ENCODE assay signal across 8 cellular contexts in the genomic region with DNA sequence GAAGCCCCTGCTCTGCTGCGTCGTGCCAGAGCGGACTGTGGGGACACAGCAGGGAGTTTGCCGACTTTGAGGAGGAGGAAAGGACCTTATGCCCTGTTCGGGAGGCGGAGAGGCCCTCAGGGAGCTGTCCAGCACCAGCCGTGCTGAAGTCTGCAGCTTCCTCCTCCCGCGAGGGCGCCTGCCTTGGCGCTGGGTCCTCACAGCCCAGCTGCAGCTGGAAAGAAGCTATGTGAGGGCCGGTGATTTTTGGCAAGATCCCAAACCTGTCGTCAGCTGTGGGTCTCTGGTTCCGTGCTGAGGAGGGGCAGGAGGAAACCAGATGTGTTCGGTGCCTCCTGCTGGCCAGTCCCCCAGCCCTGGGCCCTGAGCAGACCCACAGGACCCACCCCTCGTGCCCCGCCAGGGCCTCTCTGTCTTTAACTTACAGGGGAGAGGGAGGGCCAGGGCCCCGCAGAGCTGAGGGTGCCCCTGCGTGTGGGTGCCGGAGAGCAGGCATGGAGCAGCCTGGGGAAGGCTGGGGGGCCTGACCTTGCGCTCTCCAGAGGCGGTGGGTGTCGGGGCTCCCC. TPM values are rescaled to one million over a fixed set of nuclear protein-coding genes. Genes with fewer than 3 reads are reported as not detected.
A peak's percentile ranks its signal among the peaks of the same experiment; 100 is the strongest.
DNase-seq lines count a peak whose midpoint lies in the region; ATAC-seq and TF ChIP-seq lines count a peak whose summit lies in the region.

No MANE protein-coding gene starts in this region.

- no peaks in the 10 kb centered on the region for H3K27me3 ChIP-seq in DND-41 (ENCODE audit: insufficient read depth, low read length, poor library complexity)
- H3K27me3 ChIP-seq in naive thymus-derived CD4-positive, alpha-beta T cell (ENCODE audit: control insufficient read depth in 2 of 2, insufficient read depth in 2 of 2, low read length in 2 of 2): no peaks in the 10 kb centered on the region

- no peak for TF ChIP-seq POLR2A in erythroblast (IDR thresholded peaks at IDR 0.05; ENCODE audit: low read length)

- H3K27me3 Mint-ChIP-seq in activated CD4-positive, alpha-beta T cell treated with anti-CD3 and anti-CD28 coated beads, Interleukin-2, amount 10 ng/mL, durations not matched to agents 7 days and 5 days: no peaks in the 10 kb centered on the region
- H3K27me3 Mint-ChIP-seq in naive thymus-derived CD4-positive, alpha-beta T cell: peaks cover 0 to 6% (median 0%) of the 10 kb centered on the region in 5 donors

- H3K4me3 ChIP-seq in DND-41 (ENCODE audit: low read depth in 1 of 2, low read length in 2 of 2): no peak overlapping the region
- H3K4me3 ChIP-seq in naive thymus-derived CD4-positive, alpha-beta T cell (ENCODE audit: low read length): no peak overlapping the region

- POLR2A ChIA-PET in activated CD4-positive, alpha-beta T cell treated with anti-CD3 and anti-CD28 coated beads, Interleukin-2, amount 10 ng/mL, durations not matched to agents 7 days and 5 days (lab: Charles Lee): no interaction called here
- POLR2A ChIA-PET in naive thymus-derived CD4-positive, alpha-beta T cell (lab: Charles Lee): interaction anchor here (0.6 kb wide), 1 partner anchor 104 kb away, joined by 4 read pairs; no protein-coding TSS in a partner anchor

- H3K9me3 Mint-ChIP-seq in activated CD4-positive, alpha-beta T cell treated with anti-CD3 and anti-CD28 coated beads, Interleukin-2, amount 10 ng/mL, durations not matched to agents 7 days and 5 days: no peaks in the 10 kb centered on the region
- H3K9me3 Mint-ChIP-seq in naive thymus-derived CD4-positive, alpha-beta T cell: no peaks in the 10 kb centered on the region

- no peaks in the 10 kb centered on the region for H3K79me2 ChIP-seq in DND-41 (ENCODE audit: insufficient read depth, low read length)

- intact Hi-C loops in naive thymus-derived CD4-positive, alpha-beta T cell (cut with micrococcal nuclease): no loop called here

- DNase-seq in DND-41: peak; percentile 77
- peak; percentile 45 for DNase-seq in M059J (ENCODE audit: low read depth)
- DNase-seq in activated CD4-positive, alpha-beta T cell treated with anti-CD3 and anti-CD28 coated beads, Interleukin-2, amount 10 ng/mL, durations not matched to agents 7 days and 5 days: peak; percentile 65
- DNase-seq in erythroblast (lab: John Stamatoyannopoulos, UW): peak; percentile 40 to 52
- DNase-seq in naive thymus-derived CD4-positive, alpha-beta T cell: peak in 6 of 9 donors; percentile 41 to 65 (median 50)

- H3K36me3 ChIP-seq in DND-41 (ENCODE audit: insufficient read depth, low read length): no peaks in the 10 kb centered on the region
- H3K36me3 ChIP-seq in naive thymus-derived CD4-positive, alpha-beta T cell (ENCODE audit: control insufficient read depth in 2 of 3, insufficient read depth in 3 of 3, low read length in 3 of 3): no peaks in the 10 kb centered on the region

- H3K27ac ChIP-seq in DND-41 (ENCODE audit: low read length): no peak overlapping the region
- no peak overlapping the region for H3K27ac ChIP-seq in naive thymus-derived CD4-positive, alpha-beta T cell (ENCODE audit: low read depth, low read length)

- no peak overlapping the region for H2AFZ ChIP-seq in DND-41 (ENCODE audit: low read depth, low read length)

- TF ChIP-seq CTCF in DND-41 (IDR thresholded peaks at IDR 0.05; ENCODE audit: borderline replicate concordance, extremely low read depth, low read length, poor library complexity, severe bottlenecking): no peak

- CTCF ChIA-PET in activated CD4-positive, alpha-beta T cell treated with anti-CD3 and anti-CD28 coated beads, Interleukin-2, amount 10 ng/mL, durations not matched to agents 7 days and 5 days (lab: Charles Lee): no interaction called here
- CTCF ChIA-PET in naive thymus-derived CD4-positive, alpha-beta T cell (lab: Charles Lee): interaction anchor here (1.0 kb wide), 1 partner anchor 17 kb away, joined by 4 read pairs; no protein-coding TSS in a partner anchor

- H3K36me3 Mint-ChIP-seq in activated CD4-positive, alpha-beta T cell treated with anti-CD3 and anti-CD28 coated beads, Interleukin-2, amount 10 ng/mL, durations not matched to agents 7 days and 5 days (ENCODE audit: low read depth): no peaks in the 10 kb centered on the region
- H3K36me3 Mint-ChIP-seq in naive thymus-derived CD4-positive, alpha-beta T cell: no peaks in the 10 kb centered on the region

- H3K27ac Mint-ChIP-seq in activated CD4-positive, alpha-beta T cell treated with anti-CD3 and anti-CD28 coated beads, Interleukin-2, amount 10 ng/mL, durations not matched to agents 7 days and 5 days: no peak overlapping the region
- H3K27ac Mint-ChIP-seq in naive thymus-derived CD4-positive, alpha-beta T cell: no peak overlapping the region

- no peaks in the 10 kb centered on the region for H3K4me1 Mint-ChIP-seq in activated CD4-positive, alpha-beta T cell treated with anti-CD3 and anti-CD28 coated beads, Interleukin-2, amount 10 ng/mL, durations not matched to agents 7 days and 5 days
- H3K4me1 Mint-ChIP-seq in naive thymus-derived CD4-positive, alpha-beta T cell: no peaks in the 10 kb centered on the region

- H4K20me1 ChIP-seq in DND-41 (ENCODE audit: insufficient read depth, low read length): peaks cover 14% of the 10 kb centered on the region

- H3K4me2 ChIP-seq in DND-41 (ENCODE audit: insufficient read depth, low read length): no peak overlapping the region

- H3K4me3 Mint-ChIP-seq in activated CD4-positive, alpha-beta T cell treated with anti-CD3 and anti-CD28 coated beads, Interleukin-2, amount 10 ng/mL, durations not matched to agents 7 days and 5 days: no peak overlapping the region
- H3K4me3 Mint-ChIP-seq in naive thymus-derived CD4-positive, alpha-beta T cell: no peak overlapping the region

- no peak overlapping the region for H3K9ac ChIP-seq in DND-41 (ENCODE audit: low read depth, low read length)

- ATAC-seq in DND-41 (ENCODE audit: insufficient read depth, low read depth): peak; percentile 91
- peak; percentile 58 for ATAC-seq in naive thymus-derived CD4-positive, alpha-beta T cell
- no peak for ATAC-seq in HG03108 (IDR thresholded peaks at IDR 0.05; ENCODE audit: unreplicated experiment)
- ATAC-seq in GM19035 (IDR thresholded peaks at IDR 0.05; ENCODE audit: unreplicated experiment): no peak
- no peak for ATAC-seq in HG03025 (IDR thresholded peaks at IDR 0.05; ENCODE audit: low FRiP score, unreplicated experiment)

- no peaks in the 10 kb centered on the region for H3K4me1 ChIP-seq in DND-41 (ENCODE audit: insufficient read depth, low read length)
- H3K4me1 ChIP-seq in naive thymus-derived CD4-positive, alpha-beta T cell (ENCODE audit: control insufficient read depth in 2 of 2, insufficient read depth in 2 of 2, low read length in 2 of 2): no peaks in the 10 kb centered on the region

- H3K9me3 ChIP-seq in DND-41 (ENCODE audit: insufficient read depth, low read length, severe bottlenecking): no peaks in the 10 kb centered on the region
- H3K9me3 ChIP-seq in naive thymus-derived CD4-positive, alpha-beta T cell (ENCODE audit: control insufficient read depth in 2 of 3, low read length in 3 of 3): no peaks in the 10 kb centered on the region

RNA-seq across cellular contexts. Expression of a gene that starts 12.0 kb away (rescaled TPM):
- 0.44 TPM in 1 of 2 replicates, not detected in the other for total RNA-seq in M059J (2014; rRNA removed; shearing (Covaris generic))
- not detected for total RNA-seq in activated CD4-positive, alpha-beta T cell treated with anti-CD3 and anti-CD28 coated beads, Interleukin-2, amount 10 ng/mL, durations not matched to agents 7 days and 5 days
- under 1 TPM in 3 of 5 experiments, not detected in 2; 0.27 to 0.51 (median 0.30) TPM for total RNA-seq in naive thymus-derived CD4-positive, alpha-beta T cell
- not detected for polyA plus RNA-seq in naive thymus-derived CD4-positive, alpha-beta T cell

Comparison
In these comparisons a context has a peak if more than half of its experiments do, and no peak if none do; other contexts are left out.
1. ATAC-seq: peak in DND-41 (single experiment) and naive thymus-derived CD4-positive, alpha-beta T cell (single experiment); none in HG03108 (single experiment), GM19035 (single experiment) and HG03025 (single experiment).
2. Peak in every context shown above with its lines, with median percentiles within 50 percentile points of each other: DNase-seq.